Comparison of ENCODE assay signal across 10 cellular contexts in genomic region chr18:23302852-23303527, GRCh38.
A peak's percentile ranks its signal among the peaks of the same experiment; 100 is the strongest.
DNase-seq lines count a peak whose midpoint lies in the region; ATAC-seq, FAIRE-seq and TF ChIP-seq lines count a peak whose summit lies in the region.
"Had no signal": no experiment of that assay in that cellular context is flagged by ENCODE, and none has a peak within 500 bp of the region (broad histone marks: within the 10 kb centered on the region; RNA-seq: fewer than 3 reads in every experiment).

No MANE protein-coding gene starts in this region.

- TF ChIP-seq RAD21 in K562 (CRISPR knock-in tag; conservative IDR thresholded peaks at IDR 0.05 in 1 of 2, IDR thresholded peaks at IDR 0.05 in 1 of 2) = no peak

- CTCF ChIA-PET in K562 (lab: Yijun Ruan, JAX; ENCODE audit: low intra/inter-chr PET ratio) = no interaction called here

- H3K4me1 ChIP-seq in K562 (replicated peaks in 1 of 2; ENCODE audit: control insufficient read depth in 2 of 2, insufficient read depth in 2 of 2, low read length in 2 of 2) = no peaks in the 10 kb centered on the region
- no peaks in the 10 kb centered on the region for H3K4me1 ChIP-seq in Karpas-422 (ENCODE audit: low read length)
- H3K4me1 ChIP-seq: colonic mucosa had no signal

- no peaks in the 10 kb centered on the region for H4K20me1 ChIP-seq in K562 (replicated peaks; ENCODE audit: control insufficient read depth, insufficient read depth, low read length)
- H4K20me1 ChIP-seq in Karpas-422 (ENCODE audit: insufficient read depth, low read depth, low read length) = no peaks in the 10 kb centered on the region; the same call in 1 of the 2 replicates

- TF ChIP-seq CTCF in K562 (IDR thresholded peaks at IDR 0.05 in 2 of 3, conservative IDR thresholded peaks at IDR 0.05 in 1 of 3; ENCODE audit: insufficient read depth in 2 of 3, low read depth in 1 of 3, low read length in 3 of 3) = no peak

- H3K36me3 ChIP-seq in K562 (ENCODE audit: control insufficient read depth, insufficient read depth, low read length) = no peaks in the 10 kb centered on the region
- no peaks in the 10 kb centered on the region for H3K36me3 ChIP-seq in Karpas-422 (ENCODE audit: insufficient read depth, low read length)
- H3K36me3 ChIP-seq: colonic mucosa had no signal

- H3K9me3 ChIP-seq in K562 (replicated peaks; ENCODE audit: control insufficient read depth, insufficient read depth, low read depth, low read length) = no peaks in the 10 kb centered on the region
- H3K9me3 ChIP-seq in Karpas-422 (ENCODE audit: low read length) = no peaks in the 10 kb centered on the region
- H3K9me3 ChIP-seq: colonic mucosa had no signal

- in situ Hi-C loops in K562 (cut with MboI) = no loop called here

- H3K9me1 ChIP-seq in K562 (ENCODE audit: control insufficient read depth, insufficient read depth, low read length) = no peaks in the 10 kb centered on the region

- H3K9me2 ChIP-seq in Karpas-422 (replicated peaks; ENCODE audit: insufficient read depth, low read length) = no peaks in the 10 kb centered on the region

- WGBS in K562 (ENCODE audit: insufficient coverage, low coverage, missing lambda C conversion rate) = 71% methylated on average over 8 of the region's 8 CpGs

- TF ChIP-seq POLR2A in K562 (conservative IDR thresholded peaks at IDR 0.05) = no peak

- POLR2A ChIA-PET in K562 (lab: Yijun Ruan, JAX) = interaction anchor here (1.0 to 1.4 kb wide), 3 partner anchors 11 to 37 kb away, joined by 3 to 4 read pairs (median 3); no protein-coding TSS in a partner anchor

- BruUV-seq in K562 (replicated peaks; lab: Mats Ljungman, UMichigan) = no TSS peak

- no peak overlapping the region for H3K4me3 ChIP-seq in K562
- no peak overlapping the region for H3K4me3 ChIP-seq in Karpas-422 (ENCODE audit: low read length)
- H3K4me3 ChIP-seq: colonic mucosa had no signal

- no peak for TF ChIP-seq EP300 in K562 (IDR thresholded peaks at IDR 0.05; ENCODE audit: low read length)

- FAIRE-seq in K562 (lab: Jason Lieb, UNC) = no peak

- H3K9ac ChIP-seq in K562 (ENCODE audit: insufficient read depth in 1 of 2, low read depth in 2 of 2, low read length in 2 of 2) = no peak overlapping the region
- no peak overlapping the region for H3K9ac ChIP-seq in Karpas-422 (ENCODE audit: low read length)

- no peak overlapping the region for H3K27ac ChIP-seq in K562 (ENCODE audit: extremely low read depth, low read depth, low read length)
- no peak overlapping the region for H3K27ac ChIP-seq in Karpas-422 (ENCODE audit: low read length)
- H3K27ac ChIP-seq: colonic mucosa had no signal

- intact Hi-C loops in K562 (cut with micrococcal nuclease) (no loop called here), Right ventricle myocardium superior (cut with DNase I) (no loop called here)

- H3K4me2 ChIP-seq in K562 (ENCODE audit: insufficient read depth, low read length) (no peak overlapping the region), Karpas-422 (ENCODE audit: low read depth, low read length, poor library complexity, severe bottlenecking) (no peak overlapping the region)

- H2AFZ ChIP-seq in K562 (ENCODE audit: low read depth, low read length) (no peak overlapping the region), Karpas-422 (ENCODE audit: low read length) (no peak overlapping the region)

- H3K27me3 ChIP-seq in K562 (ENCODE audit: control insufficient read depth in 2 of 2, insufficient read depth in 2 of 2, low read length in 2 of 2) = no peaks in the 10 kb centered on the region
- no peaks in the 10 kb centered on the region for H3K27me3 ChIP-seq in Karpas-422 (ENCODE audit: low read length)
- H3K27me3 ChIP-seq: colonic mucosa had no signal

- ATAC-seq in K562 (no peak), HG02588 (IDR thresholded peaks at IDR 0.05; ENCODE audit: unreplicated experiment) (no peak), Right ventricle myocardium superior (ENCODE audit: poor library complexity) (no peak)

- DNase-seq in HCEC 1CT = peak; percentile 91
- no peak for DNase-seq in K562 (ENCODE audit: extremely low read depth in 1 of 4, low spot score in 3 of 4)
- peak; percentile 97 for DNase-seq in iris pigment epithelial cell (ENCODE audit: low read depth)
- peak; percentile 87 for DNase-seq in stromal cell of bone marrow (ENCODE audit: low read depth)
- DNase-seq in Karpas-422 = no peak
- DNase-seq in Right ventricle myocardium superior = no peak
- DNase-seq in NCI-H748 treated with DMSO at 0.1 percent for 48 hours (lab: John Stamatoyannopoulos, UW) = no peak
- DNase-seq: activated T-cell treated with anti-CD3 and anti-CD28 coated beads, Interleukin-2, amount 50 U/mL, for 48 hours; colonic mucosa had no signal

- H3K79me2 ChIP-seq in K562 (ENCODE audit: control insufficient read depth, insufficient read depth, low read length) (no peaks in the 10 kb centered on the region), Karpas-422 (ENCODE audit: low read length) (no peaks in the 10 kb centered on the region)

TF ChIP-seq in K562, 482 proteins besides CTCF, POLR2A, EP300 and RAD21:
- TF ChIP-seq ZNF785 (CRISPR knock-in tag; IDR thresholded peaks at IDR 0.05) = no peak
- TF ChIP-seq C11orf30 (IDR thresholded peaks at IDR 0.05; ENCODE audit: low read depth) = peak; percentile 76
- TF ChIP-seq TBP (optimal IDR thresholded peaks at IDR 0.05; ENCODE audit: low read depth, low read length) = no peak
- no peak for TF ChIP-seq U2AF1 (optimal IDR thresholded peaks at IDR 0.05; ENCODE audit: low read depth, low read length)
- 0 out of 2 replicates have a peak, but pooled peaks have one; percentile 3 for TF ChIP-seq MAFF (IDR thresholded peaks at IDR 0.05; ENCODE audit: low read length)
- peak; percentile 51 for TF ChIP-seq MAFK (IDR thresholded peaks at IDR 0.05; ENCODE audit: low read length)
- peak; percentile 75 for TF ChIP-seq ZNF316 (IDR thresholded peaks at IDR 0.05)
- TF ChIP-seq MAFG (tag; conservative IDR thresholded peaks at IDR 0.05) = peak; percentile 37; the same call in 1 of the 2 replicates

Comparison
In these comparisons a context has a peak if more than half of its experiments do, and no peak if none do; other contexts are left out.
1. DNase-seq: peak in HCEC 1CT (single experiment), iris pigment epithelial cell (single experiment) and stromal cell of bone marrow (single experiment); none in K562 (0 of 4), Karpas-422 (single experiment), Right ventricle myocardium superior (single experiment) and NCI-H748 treated with DMSO at 0.1 percent for 48 hours (single experiment).